In genomic region chr6:137868721-137869631, GRCh38 we compare ENCODE assay signal across 8 cellular contexts. TPM values are rescaled to one million over a fixed set of nuclear protein-coding genes. Genes with fewer than 3 reads are reported as not detected.
DNase-seq lines count a peak whose midpoint lies in the region; ATAC-seq and TF ChIP-seq lines count a peak whose summit lies in the region.

No MANE protein-coding gene starts in this region.

- H3K79me2 ChIP-seq in PC-3 (ENCODE audit: low read length), result peaks cover 50% of the 10 kb centered on the region

- H3K27me3 ChIP-seq in PC-3 (ENCODE audit: low read length) (no peaks in the 10 kb centered on the region), psoas muscle (ENCODE audit: insufficient read depth in 3 of 3, low read length in 2 of 3) (no peaks in the 10 kb centered on the region)

- no peaks in the 10 kb centered on the region for H3K9me3 ChIP-seq in PC-3 (ENCODE audit: low read length)
- no peaks in the 10 kb centered on the region for H3K9me3 ChIP-seq in psoas muscle

- H3F3A ChIP-seq in PC-3 (ENCODE audit: low read length, unreplicated experiment), result no peaks in the 10 kb centered on the region

- peaks cover 20% of the 10 kb centered on the region for H4K20me1 ChIP-seq in PC-3 (ENCODE audit: low read length)

- H3K36me3 ChIP-seq in PC-3 (ENCODE audit: low read depth, low read length) (0 out of 2 replicates have a peak, but pooled peaks cover 3% of the 10 kb centered on the region), psoas muscle (ENCODE audit: insufficient read depth in 1 of 2, low read depth in 1 of 2) (peaks cover 0 to 17% of the 10 kb centered on the region in 2 donors)

- no TSS peak for BruUV-seq in PC-3 (replicated peaks; lab: Mats Ljungman, UMichigan)

- CTCF ChIA-PET in GM10248 (lab: Yijun Ruan, JAX), result interaction anchor here (1.0 to 9.4 kb wide), 26 partner anchors 10 to 212 kb away, joined by 3 to 138 read pairs (median 9); no protein-coding TSS in a partner anchor
- CTCF ChIA-PET in PC-3 (lab: Charles Lee), result interaction anchor here (0.9 kb wide), 1 partner anchor 161 kb away, joined by 3 read pairs; no protein-coding TSS in a partner anchor

- POLR2A ChIA-PET in GM10248 (lab: Yijun Ruan, JAX) (interaction anchor here (0.9 to 1.0 kb wide), 2 partner anchors 165 kb away, joined by 3 to 4 read pairs; no protein-coding TSS in a partner anchor), PC-3 (lab: Charles Lee; ENCODE audit: unreplicated experiment) (no interaction called here)

- H3K4me1 ChIP-seq in PC-3 (ENCODE audit: insufficient read depth, low read length) (peaks cover 48% of the 10 kb centered on the region), psoas muscle (peaks cover 53% of the 10 kb centered on the region)

- TF ChIP-seq CTCF in GM10248 (IDR thresholded peaks at IDR 0.05; ENCODE audit: control extremely low read depth, extremely low read depth, low read depth, missing control alignments), result peak; percentile 65
- peak; percentile 23; the same call in 1 of the 2 replicates for TF ChIP-seq CTCF in PC-3 (conservative IDR thresholded peaks at IDR 0.05; ENCODE audit: low read depth, low read length)
- TF ChIP-seq CTCF in epithelial cell of proximal tubule (conservative IDR thresholded peaks at IDR 0.05; ENCODE audit: low read depth, low read length), result peak; percentile 34
- TF ChIP-seq CTCF in psoas muscle (IDR thresholded peaks at IDR 0.05), result no peak

- H3K4me2 ChIP-seq in PC-3 (ENCODE audit: low read length), result peak overlapping the region; percentile 84

- DNase-seq in GM10248 (ENCODE audit: extremely low spot score) (no peak), PC-3 (peak; percentile 14), epithelial cell of proximal tubule (ENCODE audit: low read depth) (no peak), psoas muscle (no peak), NCI-H2227 treated with DMSO at 0.1 percent for 48 hours (lab: John Stamatoyannopoulos, UW) (no peak)
- DNase-seq in stimulated activated CD4-positive, alpha-beta T cell treated with anti-CD3 and anti-CD28 coated beads, Interleukin-12 subunit alpha, Interleukin-12 subunit beta, amount 100 ng/mL, for 4 hours, result no peak

- peak overlapping the region; percentile 89 for H3K9ac ChIP-seq in PC-3 (ENCODE audit: low read length)

- no peak overlapping the region for H2AFZ ChIP-seq in PC-3 (ENCODE audit: low read length)

- intact Hi-C loops in PC-3 (cut with micrococcal nuclease) (no loop called here), psoas muscle (cut with DNase I) (loop anchor here (2.0 to 10.0 kb wide), 3 partner anchors 76 to 654 kb away; partner anchors contain the start of gene IFNGR1 (in 2 of the 2))

- WGBS in psoas muscle, 3 donors, result 66 to 70% (median 68%) methylated on average over 10 of the region's 10 CpGs

- H3K9me2 ChIP-seq in PC-3 (replicated peaks; ENCODE audit: low read length), result no peaks in the 10 kb centered on the region

- H3K27ac ChIP-seq in PC-3 (ENCODE audit: low read length), result no peak overlapping the region
- peak overlapping the region; percentile 97 for H3K27ac ChIP-seq in psoas muscle

- ATAC-seq in PC-3 (no peak), psoas muscle (no peak), HG03280 (IDR thresholded peaks at IDR 0.05; ENCODE audit: unreplicated experiment) (no peak), GM18858 (IDR thresholded peaks at IDR 0.05; ENCODE audit: unreplicated experiment) (no peak)

- peak overlapping the region; percentile 90 for H3K4me3 ChIP-seq in PC-3 (ENCODE audit: low read length)
- peak overlapping the region; percentile 86 for H3K4me3 ChIP-seq in epithelial cell of proximal tubule (ENCODE audit: low read depth, low read length)
- H3K4me3 ChIP-seq in psoas muscle, result peak overlapping the region; percentile 80

RNA-seq across cellular contexts. Expression of gene TNFAIP3, which starts 1.9 kb away (rescaled TPM):
- 21.9 TPM in 2 replicates for total RNA-seq in PC-3 (2014; rRNA removed)
- total RNA-seq in epithelial cell of proximal tubule, result 10.6 and 13.6 TPM in 2 replicates
- total RNA-seq in psoas muscle, result 10 to 100 TPM in 2 of 4 donors, 1 to 10 TPM in 2; 4.0 to 12.8 (median 8.3) TPM
- polyA plus RNA-seq in psoas muscle, result 1 to 10 TPM; 2.0 to 4.3 (median 2.8) TPM
